8 cellular contexts compared by ENCODE assay signal in the genomic region with DNA sequence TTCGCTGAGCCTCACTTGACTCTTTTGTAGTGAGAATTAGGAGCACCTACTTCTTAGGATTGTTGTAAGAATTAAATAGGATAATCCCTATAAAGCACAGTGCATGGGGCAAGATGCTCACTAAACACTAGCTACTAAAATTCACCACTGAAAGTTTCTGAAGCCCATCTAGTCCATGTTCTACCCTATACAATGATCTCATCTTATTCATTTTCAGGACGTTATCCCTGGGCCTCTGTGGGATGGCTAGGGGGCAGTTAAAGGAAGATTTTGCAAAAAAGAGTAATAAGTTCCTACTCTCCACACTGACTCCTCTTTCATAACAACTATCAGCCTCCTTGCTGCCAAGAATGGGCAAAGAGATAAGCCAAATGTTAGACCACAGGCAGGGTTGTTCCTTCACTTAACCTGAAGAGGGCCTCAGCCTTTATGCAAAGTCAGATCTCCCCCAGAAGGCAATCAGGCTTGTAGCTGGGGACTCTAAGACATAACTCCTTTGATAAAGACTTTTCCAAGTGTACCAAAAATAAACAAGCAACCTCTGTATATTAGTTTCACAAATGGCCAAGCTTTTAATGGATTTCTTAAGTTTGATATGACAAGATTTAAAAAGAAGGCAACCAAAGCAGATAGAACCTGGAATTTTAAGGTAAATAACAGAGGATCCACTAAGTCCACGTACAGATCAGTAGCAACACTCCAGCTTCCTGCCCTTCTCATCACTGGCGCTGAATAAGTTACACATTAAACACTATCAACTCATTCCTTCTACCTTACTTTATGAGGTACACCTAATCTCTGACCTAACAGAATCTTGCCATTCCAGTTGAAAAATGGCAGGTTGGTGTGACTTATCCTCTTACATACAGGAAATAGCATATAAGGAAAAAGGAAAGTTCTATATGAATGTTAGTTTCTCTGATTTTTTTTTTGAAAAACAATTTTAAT. TPM values are rescaled to one million over a fixed set of nuclear protein-coding genes. Genes with fewer than 3 reads are reported as not detected.
DNase-seq lines count a peak whose midpoint lies in the region; ATAC-seq and TF ChIP-seq lines count a peak whose summit lies in the region.

No MANE protein-coding gene starts in this region.

- CTCF ChIA-PET in AG04449 (lab: Yijun Ruan, JAX), result interaction anchor here (1.1 to 1.3 kb wide), 2 partner anchors 15 to 80 kb away, joined by 4 to 6 read pairs; no protein-coding TSS in a partner anchor
- CTCF ChIA-PET in activated naive CD4-positive, alpha-beta T cell treated with anti-CD3 and anti-CD28 coated beads, Interleukin-2, amount 10 ng/mL, durations not matched to agents 7 days and 5 days (lab: Charles Lee), result interaction anchor here (0.5 to 2.3 kb wide), 24 partner anchors 9 to 243 kb away, joined by 3 to 26 read pairs (median 5); partner anchors contain the start of gene ELF1

- H3K9me3 ChIP-seq in right atrium auricular region, result no peaks in the 10 kb centered on the region

- H3K4me1 Mint-ChIP-seq in activated naive CD4-positive, alpha-beta T cell treated with anti-CD3 and anti-CD28 coated beads, Interleukin-2, amount 10 ng/mL, durations not matched to agents 7 days and 5 days, result peaks cover 88% of the 10 kb centered on the region
- peaks cover 98% of the 10 kb centered on the region for H3K4me1 Mint-ChIP-seq in stimulated activated naive CD8-positive, alpha-beta T cell treated with anti-CD3 and anti-CD28 coated beads, Interleukin-15, Interleukin-2, amounts not matched to agents 100 ng/mL and 50 ng/mL, for 24 hours (ENCODE audit: low read depth)

- peak overlapping the region; percentile 21 for H3K4me3 Mint-ChIP-seq in activated naive CD4-positive, alpha-beta T cell treated with anti-CD3 and anti-CD28 coated beads, Interleukin-2, amount 10 ng/mL, durations not matched to agents 7 days and 5 days
- H3K4me3 Mint-ChIP-seq in stimulated activated naive CD8-positive, alpha-beta T cell treated with anti-CD3 and anti-CD28 coated beads, Interleukin-15, Interleukin-2, amounts not matched to agents 100 ng/mL and 50 ng/mL, for 24 hours, result peak overlapping the region; percentile 56

- H3K27me3 Mint-ChIP-seq in activated naive CD4-positive, alpha-beta T cell treated with anti-CD3 and anti-CD28 coated beads, Interleukin-2, amount 10 ng/mL, durations not matched to agents 7 days and 5 days, result no peaks in the 10 kb centered on the region
- no peaks in the 10 kb centered on the region for H3K27me3 Mint-ChIP-seq in stimulated activated naive CD8-positive, alpha-beta T cell treated with anti-CD3 and anti-CD28 coated beads, Interleukin-15, Interleukin-2, amounts not matched to agents 100 ng/mL and 50 ng/mL, for 24 hours

- H3K27ac ChIP-seq in right atrium auricular region, result no peak overlapping the region

- peaks cover 0 to 75% of the 10 kb centered on the region in 2 donors for H3K4me1 ChIP-seq in right atrium auricular region

- POLR2A ChIA-PET in AG04449 (lab: Yijun Ruan, JAX), result no interaction called here

- no peaks in the 10 kb centered on the region for H3K36me3 ChIP-seq in right atrium auricular region

- H3K27me3 ChIP-seq in right atrium auricular region, result no peaks in the 10 kb centered on the region

- peak; percentile 12 for TF ChIP-seq CTCF in AG04449 (IDR thresholded peaks at IDR 0.05; ENCODE audit: insufficient read depth, low read length, missing control alignments)
- TF ChIP-seq CTCF in GM12873 (IDR thresholded peaks at IDR 0.05; ENCODE audit: insufficient read depth, low read depth, low read length, missing control alignments), result peak; percentile 82
- TF ChIP-seq CTCF in right atrium auricular region (IDR thresholded peaks at IDR 0.05), result peak; percentile 9 to 57

- H3K9me3 Mint-ChIP-seq in activated naive CD4-positive, alpha-beta T cell treated with anti-CD3 and anti-CD28 coated beads, Interleukin-2, amount 10 ng/mL, durations not matched to agents 7 days and 5 days, result no peaks in the 10 kb centered on the region
- no peaks in the 10 kb centered on the region for H3K9me3 Mint-ChIP-seq in stimulated activated naive CD8-positive, alpha-beta T cell treated with anti-CD3 and anti-CD28 coated beads, Interleukin-15, Interleukin-2, amounts not matched to agents 100 ng/mL and 50 ng/mL, for 24 hours

- H3K4me3 ChIP-seq in AG04449 (ENCODE audit: low read depth, low read length) (no peak overlapping the region), right atrium auricular region (no peak overlapping the region)

- H3K36me3 Mint-ChIP-seq in activated naive CD4-positive, alpha-beta T cell treated with anti-CD3 and anti-CD28 coated beads, Interleukin-2, amount 10 ng/mL, durations not matched to agents 7 days and 5 days, result peaks cover 42% of the 10 kb centered on the region
- peaks cover 38% of the 10 kb centered on the region for H3K36me3 Mint-ChIP-seq in stimulated activated naive CD8-positive, alpha-beta T cell treated with anti-CD3 and anti-CD28 coated beads, Interleukin-15, Interleukin-2, amounts not matched to agents 100 ng/mL and 50 ng/mL, for 24 hours (ENCODE audit: low read depth)

- DNase-seq in AG04449 (ENCODE audit: low read depth, low spot score), result no peak
- DNase-seq in NAMALWA (ENCODE audit: low spot score), result peak; percentile 89
- peak; percentile 55 for DNase-seq in activated naive CD4-positive, alpha-beta T cell treated with anti-CD3 and anti-CD28 coated beads, Interleukin-2, amount 10 ng/mL, durations not matched to agents 7 days and 5 days
- DNase-seq in right atrium auricular region (ENCODE audit: low spot score), result no peak
- DNase-seq in DMS153 (lab: John Stamatoyannopoulos, UW), result no peak

- peak; percentile 82 for ATAC-seq in HG02588 (IDR thresholded peaks at IDR 0.05; ENCODE audit: unreplicated experiment)

- H3K27ac Mint-ChIP-seq in activated naive CD4-positive, alpha-beta T cell treated with anti-CD3 and anti-CD28 coated beads, Interleukin-2, amount 10 ng/mL, durations not matched to agents 7 days and 5 days, result peak overlapping the region; percentile 67
- H3K27ac Mint-ChIP-seq in stimulated activated naive CD8-positive, alpha-beta T cell treated with anti-CD3 and anti-CD28 coated beads, Interleukin-15, Interleukin-2, amounts not matched to agents 100 ng/mL and 50 ng/mL, for 24 hours, result peak overlapping the region; percentile 82

RNA-seq across cellular contexts. Expression of gene ELF1, which starts 44.4 kb away (rescaled TPM):
- total RNA-seq in right atrium auricular region, result 10 to 100 TPM; 39.1 to 54.2 TPM

Comparison
In these comparisons a context has a peak if more than half of its experiments do, and no peak if none do; other contexts are left out.
1. DNase-seq: peak in NAMALWA (single experiment) and activated naive CD4-positive, alpha-beta T cell treated with anti-CD3 and anti-CD28 coated beads, Interleukin-2, amount 10 ng/mL, durations not matched to agents 7 days and 5 days (single experiment); none in AG04449 (single experiment), right atrium auricular region (single experiment) and DMS153 (single experiment).
2. CTCF ChIP-seq: peak in every context shown above with its lines; median percentile 82 in GM12873; 33 in right atrium auricular region; 12 in AG04449.